Comparison of ENCODE assay signal across 12 cellular contexts in genomic region chr10:97788552-97789442, GRCh38. TPM values are rescaled to one million over a fixed set of nuclear protein-coding genes. Genes with fewer than 3 reads are reported as not detected.
DNase-seq lines count a peak whose midpoint lies in the region; ATAC-seq lines count a peak whose summit lies in the region.
"Had no signal": no experiment of that assay in that cellular context is flagged by ENCODE, and none has a peak within 500 bp of the region (broad histone marks: within the 10 kb centered on the region; RNA-seq: fewer than 3 reads in every experiment).

No MANE protein-coding gene starts in this region.

- ATAC-seq in HG02870 (IDR thresholded peaks at IDR 0.05; ENCODE audit: unreplicated experiment) (no peak), HG02763 (IDR thresholded peaks at IDR 0.05; ENCODE audit: unreplicated experiment) (no peak), GM21528 (IDR thresholded peaks at IDR 0.05; ENCODE audit: low FRiP score, unreplicated experiment) (no peak)

- DNase-seq in HT-29 (ENCODE audit: low spot score) (peak; percentile 81), amniotic epithelial cell (ENCODE audit: low read depth) (peak; percentile 87), islet precursor cell (peak; percentile 75), renal cortical epithelial cell (ENCODE audit: low read depth) (peak; percentile 25)
- no peak for DNase-seq in activated T-cell treated with anti-CD3 and anti-CD28 coated beads, Interleukin-2, amount 50 U/mL, for 1 hour
- DNase-seq: activated CD4-positive, alpha-beta T cell treated with anti-CD3 and anti-CD28 coated beads for 48 hours; COR-L47; stimulated activated CD4-positive, alpha-beta T cell treated with anti-CD3 and anti-CD28 coated beads, Interleukin-4, amount 100 ng/mL, for 24 hours had no signal

RNA-seq across cellular contexts. Expression of gene SFRP5, which starts 17.0 kb away (rescaled TPM):
- 0.21 TPM in 1 of 2 replicates, not detected in the other for total RNA-seq in HT-29 (2014; rRNA removed; shearing (Covaris generic))
- 0.17 and 0.60 TPM in 2 replicates for total RNA-seq in renal cortical epithelial cell
- total RNA-seq: dermis microvascular lymphatic vessel endothelial cell had no signal

RNA-seq across cellular contexts. Expression of gene ZFYVE27, which starts 51.9 kb away (rescaled TPM):
- 34.6 and 45.5 TPM in 2 replicates for total RNA-seq in HT-29 (2014; rRNA removed; shearing (Covaris generic))
- 34.9 and 37.5 TPM in 2 replicates for total RNA-seq in renal cortical epithelial cell
